21 cellular contexts compared by ENCODE assay signal in the genomic region with DNA sequence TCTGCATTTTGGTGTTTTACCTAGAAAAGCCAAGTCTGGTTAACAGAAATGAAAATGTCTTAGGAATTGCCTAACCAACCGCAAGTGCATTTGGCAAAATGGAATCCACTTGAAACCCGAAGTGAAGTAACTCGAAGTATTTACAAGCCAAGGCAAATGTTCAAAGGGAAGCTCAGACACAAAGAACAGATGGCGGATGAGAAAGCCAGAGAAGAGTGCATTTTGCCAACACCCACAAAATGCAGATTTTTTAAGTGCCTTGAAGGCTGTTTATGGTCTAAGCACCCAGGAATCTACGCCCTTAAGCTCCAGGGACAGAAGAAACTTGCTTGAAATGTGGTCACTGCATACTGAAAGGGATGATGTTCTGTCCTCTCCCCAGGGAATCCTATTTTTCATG.
DNase-seq lines count a peak whose midpoint lies in the region; ATAC-seq, FAIRE-seq and TF ChIP-seq lines count a peak whose summit lies in the region.
"Had no signal": no experiment of that assay in that cellular context is flagged by ENCODE, and none has a peak within 500 bp of the region (broad histone marks: within the 10 kb centered on the region; RNA-seq: fewer than 3 reads in every experiment).

No MANE protein-coding gene starts in this region.

- no peaks in the 10 kb centered on the region for H3K79me2 ChIP-seq in astrocyte (ENCODE audit: insufficient read depth, low read length)
- H3K79me2 ChIP-seq: parathyroid adenoma had no signal

- no peak overlapping the region for H2AFZ ChIP-seq in astrocyte (ENCODE audit: low read depth, low read length)
- H2AFZ ChIP-seq: parathyroid adenoma had no signal

- no peak overlapping the region for H3K27ac ChIP-seq in astrocyte (ENCODE audit: low read depth, low read length)
- H3K27ac ChIP-seq: parathyroid adenoma, sigmoid colon had no signal

- no peak overlapping the region for H3K27ac Mint-ChIP-seq in astrocyte (ENCODE audit: unreplicated experiment)
- H3K27ac Mint-ChIP-seq: activated CD8-positive, alpha-beta T cell treated with anti-CD3 and anti-CD28 coated beads, Interleukin-2, amount 10 ng/mL, durations not matched to agents 7 days and 5 days; activated T-cell treated with anti-CD3 and anti-CD28 coated beads, Interleukin-2, amount 50 U/mL, for 24 hours had no signal

- no peaks in the 10 kb centered on the region for H3K36me3 Mint-ChIP-seq in astrocyte (ENCODE audit: low read depth, unreplicated experiment)
- H3K36me3 Mint-ChIP-seq: naive thymus-derived CD8-positive, alpha-beta T cell had no signal

- no peaks in the 10 kb centered on the region for H3K4me1 Mint-ChIP-seq in astrocyte (ENCODE audit: low read depth, unreplicated experiment)

- H3K9me3 Mint-ChIP-seq in astrocyte (ENCODE audit: unreplicated experiment) = no peaks in the 10 kb centered on the region
- H3K9me3 Mint-ChIP-seq: activated T-cell treated with anti-CD3 and anti-CD28 coated beads, Interleukin-2, amount 50 U/mL, for 24 hours; naive thymus-derived CD8-positive, alpha-beta T cell had no signal

- no peak for TF ChIP-seq POLR2A in H54 (IDR thresholded peaks at IDR 0.05; ENCODE audit: low read depth, low read length)

- H3K9ac ChIP-seq in astrocyte (ENCODE audit: low read length) = no peak overlapping the region
- H3K9ac ChIP-seq: parathyroid adenoma had no signal

- H3K27me3 ChIP-seq in astrocyte (ENCODE audit: insufficient read depth, low read length) = peaks cover 6% of the 10 kb centered on the region

- DNase-seq in AG20443 (ENCODE audit: low spot score) (peak; percentile 45), GM03348 (ENCODE audit: low spot score) (peak; percentile 57), astrocyte (ENCODE audit: low read depth) (peak; percentile 14), myocyte (ENCODE audit: low read depth) (peak; percentile 42), H54 (ENCODE audit: insufficient read length, low spot score) (no peak)
- DNase-seq: activated CD8-positive, alpha-beta T cell treated with anti-CD3 and anti-CD28 coated beads, Interleukin-2, amount 10 ng/mL, durations not matched to agents 7 days and 5 days; activated naive CD4-positive, alpha-beta T cell; activated T-cell treated with anti-CD3 and anti-CD28 coated beads, Interleukin-2, amount 50 U/mL, for 24 hours; dorsolateral prefrontal cortex; mesenchymal stem cell; naive thymus-derived CD8-positive, alpha-beta T cell; NCI-H1417; NCI-H2107; NCI-H510A; sigmoid colon; T1000 had no signal

- no peak overlapping the region for H3K4me2 ChIP-seq in astrocyte (ENCODE audit: low read length)

- no peak for TF ChIP-seq CTCF in astrocyte (IDR thresholded peaks at IDR 0.05; ENCODE audit: insufficient read depth, low read depth, low read length)

- peaks cover 43% of the 10 kb centered on the region for H3K27me3 Mint-ChIP-seq in astrocyte (ENCODE audit: low read depth, unreplicated experiment)

- H4K20me1 ChIP-seq in astrocyte (ENCODE audit: insufficient read depth, low read length) = no peaks in the 10 kb centered on the region

- no peaks in the 10 kb centered on the region for H3K36me3 ChIP-seq in astrocyte (ENCODE audit: insufficient read depth, low read length)
- H3K36me3 ChIP-seq: sigmoid colon had no signal

- no peak overlapping the region for H3K4me3 Mint-ChIP-seq in astrocyte (ENCODE audit: unreplicated experiment)
- H3K4me3 Mint-ChIP-seq: activated CD8-positive, alpha-beta T cell treated with anti-CD3 and anti-CD28 coated beads, Interleukin-2, amount 10 ng/mL, durations not matched to agents 7 days and 5 days; activated T-cell treated with anti-CD3 and anti-CD28 coated beads, Interleukin-2, amount 50 U/mL, for 24 hours; naive thymus-derived CD8-positive, alpha-beta T cell had no signal

- FAIRE-seq in astrocyte (lab: Jason Lieb, UNC) (no peak), H54 (lab: Jason Lieb, UNC) (no peak)
- FAIRE-seq: HTR-8/SVneo had no signal

- H3K4me1 ChIP-seq in astrocyte (ENCODE audit: insufficient read depth, low read length) = no peaks in the 10 kb centered on the region
- H3K4me1 ChIP-seq: parathyroid adenoma, sigmoid colon had no signal

- H3K4me3 ChIP-seq in astrocyte (ENCODE audit: insufficient read depth, low read depth, low read length) = no peak overlapping the region
- H3K4me3 ChIP-seq: dorsolateral prefrontal cortex, sigmoid colon had no signal

- ATAC-seq in GM18907 (IDR thresholded peaks at IDR 0.05; ENCODE audit: unreplicated experiment) = no peak
- no peak for ATAC-seq in HG02763 (IDR thresholded peaks at IDR 0.05; ENCODE audit: unreplicated experiment)
- no peak for ATAC-seq in GM19455 (IDR thresholded peaks at IDR 0.05; ENCODE audit: unreplicated experiment)
- ATAC-seq: activated CD8-positive, alpha-beta T cell treated with anti-CD3 and anti-CD28 coated beads, Interleukin-2, amount 10 ng/mL, durations not matched to agents 7 days and 5 days; naive thymus-derived CD8-positive, alpha-beta T cell had no signal

- no peaks in the 10 kb centered on the region for H3K9me3 ChIP-seq in astrocyte (ENCODE audit: insufficient read depth, low read depth, low read length)
- H3K9me3 ChIP-seq: sigmoid colon had no signal
